ENCODE assay signal across 8 cellular contexts in the genomic region with DNA sequence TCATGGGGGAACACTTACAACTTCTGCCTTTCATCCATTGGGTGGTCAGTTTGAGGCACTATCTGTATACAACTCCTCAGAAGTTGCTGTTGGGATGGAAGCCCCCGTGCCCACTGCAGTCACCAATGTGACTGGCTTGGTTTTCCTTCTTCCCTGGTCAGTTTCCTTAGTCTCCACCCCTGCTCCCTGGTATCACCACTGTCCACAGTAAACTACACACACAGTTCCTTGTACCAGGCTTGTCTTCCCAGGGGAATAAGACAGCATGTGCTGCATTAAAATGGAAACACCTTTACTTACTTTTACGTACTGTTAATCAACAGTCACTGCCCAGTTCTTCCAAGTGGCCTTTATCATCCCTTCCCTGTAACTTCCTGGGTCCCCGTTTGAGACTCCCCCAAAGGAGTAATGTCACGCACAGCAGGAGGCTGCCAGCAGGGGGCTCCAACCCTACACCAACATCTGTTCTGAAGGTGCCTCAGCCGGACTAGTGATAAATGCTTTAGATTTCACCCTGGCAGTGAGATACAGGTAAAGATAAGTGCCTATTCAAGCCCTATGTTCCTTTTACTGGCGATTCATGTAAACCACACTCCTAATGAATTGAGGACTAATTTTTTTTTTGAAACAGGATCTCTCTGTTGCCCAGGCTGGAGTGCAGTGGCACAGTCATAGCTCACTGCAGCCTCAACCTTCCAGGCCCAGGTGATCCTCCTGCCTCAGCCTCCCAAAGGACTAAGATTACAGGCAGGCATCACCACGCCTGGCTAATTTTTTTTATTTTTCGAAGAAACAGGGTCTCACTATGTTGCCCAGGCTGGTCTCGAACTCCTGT. TPM values are rescaled to one million over a fixed set of nuclear protein-coding genes. Genes with fewer than 3 reads are reported as not detected.
DNase-seq lines count a peak whose midpoint lies in the region; ATAC-seq and TF ChIP-seq lines count a peak whose summit lies in the region.

No MANE protein-coding gene starts in this region.

- H3K36me3 ChIP-seq in CD4-positive, alpha-beta memory T cell (ENCODE audit: insufficient read depth, low read length): no peaks in the 10 kb centered on the region
- H3K36me3 ChIP-seq in H7 (replicated peaks; ENCODE audit: control insufficient read depth, insufficient read depth, low read length) (no peaks in the 10 kb centered on the region), PC-9 (ENCODE audit: low read depth) (no peaks in the 10 kb centered on the region), testis (ENCODE audit: low read depth, missing control alignments) (no peaks in the 10 kb centered on the region)

- peak; percentile 43 to 70 (median 63) for DNase-seq in CD4-positive, alpha-beta memory T cell
- DNase-seq in H7 (peak; percentile 48), PC-9 (peak in 1 of 2 experiments; percentile 49), fibroblast of pulmonary artery (ENCODE audit: low read depth) (peak; percentile 69), omental fat pad (ENCODE audit: low spot score) (peak; percentile 63), testis (peak; percentile 79)
- peak; percentile 82 to 83 for DNase-seq in activated T-cell treated with anti-CD3 and anti-CD28 coated beads, Interleukin-2, amount 50 U/mL, for 48 hours

- H3K9me3 Mint-ChIP-seq in CD4-positive, alpha-beta memory T cell: peaks cover 0 to 3% (median 0%) of the 10 kb centered on the region in 8 donors

- H3K27ac Mint-ChIP-seq in CD4-positive, alpha-beta memory T cell: peak overlapping the region in 2 of 7 donors; percentile 35 to 49

- no TSS peak for BruUV-seq in PC-9 (replicated peaks; lab: Mats Ljungman, UMichigan)

- intact Hi-C loops in CD4-positive, alpha-beta memory T cell (cut with micrococcal nuclease): loop anchor here (1.0 kb wide), 1 partner anchor 65 kb away; no protein-coding TSS in a partner anchor
- intact Hi-C loops in PC-9 (cut with micrococcal nuclease; ENCODE audit: unreplicated experiment): no loop called here
- intact Hi-C loops in testis (cut with DNase I; ENCODE audit: low total_unique reads): no loop called here

- H3K27ac ChIP-seq in CD4-positive, alpha-beta memory T cell (ENCODE audit: low read depth, low read length): no peak overlapping the region
- H3K27ac ChIP-seq in PC-9: no peak overlapping the region
- no peak overlapping the region for H3K27ac ChIP-seq in testis

- H3K27me3 Mint-ChIP-seq in CD4-positive, alpha-beta memory T cell: peaks cover 0 to 1% of the 10 kb centered on the region in 2 donors

- CTCF ChIA-PET in CD4-positive, alpha-beta memory T cell (lab: Charles Lee; ENCODE audit: partially characterized antibody): interaction anchor here (0.7 to 1.1 kb wide), 3 partner anchors 11 to 214 kb away, joined by 3 read pairs; no protein-coding TSS in a partner anchor
- CTCF ChIA-PET in PC-9 (lab: Charles Lee): no interaction called here

- no peak overlapping the region for H3K4me3 ChIP-seq in CD4-positive, alpha-beta memory T cell (ENCODE audit: low read length in 2 of 2)
- H3K4me3 ChIP-seq in H7 (ENCODE audit: insufficient read depth, low read depth, low read length) (no peak overlapping the region), PC-9 (no peak overlapping the region), fibroblast of pulmonary artery (replicated peaks; ENCODE audit: low read depth, low read length) (no peak overlapping the region), testis (no peak overlapping the region)

- no peaks in the 10 kb centered on the region for H3K9me3 ChIP-seq in CD4-positive, alpha-beta memory T cell (ENCODE audit: control insufficient read depth in 1 of 2, low read length in 2 of 2)
- H3K9me3 ChIP-seq in PC-9 (ENCODE audit: insufficient read depth, low read depth) (no peaks in the 10 kb centered on the region), testis (no peaks in the 10 kb centered on the region)

- H4K20me1 ChIP-seq in PC-9 (ENCODE audit: insufficient read depth): no peaks in the 10 kb centered on the region

- no peaks in the 10 kb centered on the region for H3K79me2 ChIP-seq in PC-9 (ENCODE audit: low read depth)

- no peak overlapping the region for H3K4me3 Mint-ChIP-seq in CD4-positive, alpha-beta memory T cell

- no peak for ATAC-seq in omental fat pad (ENCODE audit: low FRiP score)
- ATAC-seq in HG02571 (IDR thresholded peaks at IDR 0.05; ENCODE audit: unreplicated experiment): no peak

- TF ChIP-seq POLR2A in testis (IDR thresholded peaks at IDR 0.05): no peak

- no peaks in the 10 kb centered on the region for H3K4me1 ChIP-seq in CD4-positive, alpha-beta memory T cell (ENCODE audit: insufficient read depth, low read length)
- H3K4me1 ChIP-seq in PC-9 (replicated peaks; ENCODE audit: insufficient read depth) (no peaks in the 10 kb centered on the region), testis (no peaks in the 10 kb centered on the region)

- H3K27me3 ChIP-seq in CD4-positive, alpha-beta memory T cell (ENCODE audit: insufficient read depth, low read length): no peaks in the 10 kb centered on the region
- H3K27me3 ChIP-seq in H7 (ENCODE audit: control insufficient read depth, insufficient read depth, low read length) (no peaks in the 10 kb centered on the region), PC-9 (ENCODE audit: insufficient read depth, low read depth) (no peaks in the 10 kb centered on the region), testis (no peaks in the 10 kb centered on the region)

- POLR2A ChIA-PET in CD4-positive, alpha-beta memory T cell (lab: Charles Lee; ENCODE audit: partially characterized antibody): no interaction called here
- POLR2A ChIA-PET in PC-9 (lab: Charles Lee; ENCODE audit: unreplicated experiment): no interaction called here

- H3K4me1 Mint-ChIP-seq in CD4-positive, alpha-beta memory T cell: peaks cover 0 to 4% (median under 1%) of the 10 kb centered on the region in 4 donors

- no peaks in the 10 kb centered on the region for H3K9me2 ChIP-seq in PC-9 (ENCODE audit: insufficient read depth)

- 52 to 54% methylated on average over 9 of the region's 9 CpGs for WGBS in testis, 2 donors

- no peaks in the 10 kb centered on the region for H3K36me3 Mint-ChIP-seq in CD4-positive, alpha-beta memory T cell

- TF ChIP-seq CTCF in PC-9 (conservative IDR thresholded peaks at IDR 0.05) (peak; percentile 80), fibroblast of pulmonary artery (IDR thresholded peaks at IDR 0.05; ENCODE audit: low read length, missing control alignments) (peak; percentile 100), omental fat pad (IDR thresholded peaks at IDR 0.05) (peak in 2 of 3 donors; percentile 37 to 49), testis (IDR thresholded peaks at IDR 0.05) (peak; percentile 42 to 81 (median 68))

- H3F3A ChIP-seq in PC-9 (ENCODE audit: insufficient read depth, low read depth): no peaks in the 10 kb centered on the region

- H3K4me2 ChIP-seq in PC-9: no peak overlapping the region

- H2AFZ ChIP-seq in PC-9: no peak overlapping the region

RNA-seq across cellular contexts. Expression of a gene that starts 45.3 kb away (rescaled TPM):
- 1 to 10 TPM; 1.7 to 2.6 TPM for total RNA-seq in CD4-positive, alpha-beta memory T cell
- 1 to 10 TPM; 1.1 to 1.3 TPM for polyA plus RNA-seq in CD4-positive, alpha-beta memory T cell
- total RNA-seq in H7 (2014; rRNA removed; shearing (Covaris generic)): 1.2 and 1.4 TPM in 2 replicates
- total RNA-seq in PC-9 (2021) (1.1 and 1.7 TPM in 2 replicates), omental fat pad (10 to 100 TPM; 16.6 to 34.7 (median 29.7) TPM), testis (10 to 100 TPM in 1 of 2 donors, 1 to 10 TPM in 1; 6.6 to 10.0 TPM)
- polyA plus RNA-seq in testis (ENCODE audit: insufficient read depth, low read depth, low replicate concordance): 6.5 TPM

Comparison
In these comparisons a context has a peak if more than half of its experiments do, and no peak if none do; other contexts are left out.
1. CTCF ChIP-seq: peak in every context shown above with its lines; median percentile 100 in fibroblast of pulmonary artery; 80 in PC-9; 68 in testis; 43 in omental fat pad.